Comparison of ENCODE assay signal across 8 cellular contexts in the genomic region with DNA sequence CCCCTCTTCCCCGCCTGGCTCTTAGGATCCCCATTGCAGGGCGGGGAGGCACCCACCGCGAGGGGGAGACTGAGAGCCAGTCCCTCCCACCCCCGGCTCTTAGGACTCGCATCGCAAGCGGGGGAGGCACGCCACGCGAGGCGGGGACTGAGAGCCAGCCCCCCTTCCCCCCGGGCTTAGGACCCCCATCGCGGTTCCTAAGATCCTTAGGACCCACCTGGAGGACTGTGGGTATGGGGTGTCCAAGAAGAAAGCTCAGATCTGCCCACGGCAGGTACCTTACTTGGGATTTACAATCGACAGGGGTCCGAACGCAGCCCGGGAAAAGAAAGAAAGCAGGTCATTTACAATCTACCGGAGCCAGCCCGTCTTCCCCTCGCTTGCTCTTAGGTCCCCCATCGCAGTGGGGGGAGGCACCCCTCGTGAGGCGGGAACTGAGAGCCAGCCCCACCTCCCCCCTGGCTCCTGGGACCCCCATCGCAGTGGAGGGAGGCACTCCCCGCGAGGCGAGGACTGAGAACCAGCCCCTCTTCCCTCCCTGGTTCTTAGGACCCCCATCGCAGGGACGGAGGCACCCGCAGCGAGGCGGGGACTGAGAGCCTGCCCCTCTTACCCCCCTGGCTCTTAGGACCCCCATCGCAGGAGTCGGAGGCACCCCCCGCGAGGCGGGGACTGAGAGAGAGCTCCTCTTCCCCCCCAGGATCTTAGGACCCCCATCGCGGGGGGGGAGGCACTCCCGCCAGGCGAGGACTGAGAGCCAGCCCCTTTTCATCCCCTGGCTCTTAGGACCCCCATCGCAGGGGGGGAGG. TPM values are rescaled to one million over a fixed set of nuclear protein-coding genes. Genes with fewer than 3 reads are reported as not detected.
DNase-seq lines count a peak whose midpoint lies in the region; ATAC-seq and TF ChIP-seq lines count a peak whose summit lies in the region.

No MANE protein-coding gene starts in this region.

- H3K9me3 ChIP-seq in OCI-LY3 (ENCODE audit: insufficient read depth, low read length) (no peaks in the 10 kb centered on the region), cardiac muscle cell (ENCODE audit: low read depth) (no peaks in the 10 kb centered on the region)

- H3K4me1 ChIP-seq in OCI-LY3 (ENCODE audit: low read length): 0 out of 2 replicates have a peak, but pooled peaks cover 3% of the 10 kb centered on the region
- H3K4me1 ChIP-seq in cardiac muscle cell (ENCODE audit: low read depth): no peaks in the 10 kb centered on the region
- peaks cover 5% of the 10 kb centered on the region for H3K4me1 ChIP-seq in rectal smooth muscle tissue (ENCODE audit: control insufficient read depth, insufficient read depth, low read length)

- H3K4me3 ChIP-seq in OCI-LY3 (ENCODE audit: low read length) (peak overlapping the region; percentile 93), cardiac muscle cell (peak overlapping the region; percentile 30), rectal smooth muscle tissue (ENCODE audit: low read length) (peak overlapping the region; percentile 65)

- H3K36me3 ChIP-seq in OCI-LY3 (replicated peaks; ENCODE audit: low read depth, low read length) (no peaks in the 10 kb centered on the region), cardiac muscle cell (no peaks in the 10 kb centered on the region), rectal smooth muscle tissue (ENCODE audit: control insufficient read depth, insufficient read depth, low read length) (no peaks in the 10 kb centered on the region)

- H3K27me3 ChIP-seq in OCI-LY3 (ENCODE audit: low read depth, low read length) (no peaks in the 10 kb centered on the region), cardiac muscle cell (peaks cover 42% of the 10 kb centered on the region), rectal smooth muscle tissue (ENCODE audit: control insufficient read depth, insufficient read depth, low read length) (peaks cover 18% of the 10 kb centered on the region)

- TF ChIP-seq CTCF in OCI-LY3 (IDR thresholded peaks at IDR 0.05; ENCODE audit: low read depth, low read length) (peak; percentile 63), cardiac muscle cell (IDR thresholded peaks at IDR 0.05; ENCODE audit: low read depth, low read length) (peak; percentile 68)

- peak overlapping the region; percentile 98 for H3K4me2 ChIP-seq in OCI-LY3 (ENCODE audit: low read length)

- H3K79me2 ChIP-seq in OCI-LY3 (ENCODE audit: low read length): no peaks in the 10 kb centered on the region

- DNase-seq in NCI-H524 (lab: John Stamatoyannopoulos, UW): peak; percentile 63 to 82
- DNase-seq in NCI-H524 treated with DMSO at 0.1 percent for 48 hours (lab: John Stamatoyannopoulos, UW): no peak
- DNase-seq in activated effector memory CD4-positive, alpha-beta T cell treated with Interleukin-2 at 50 U/mL for 16 hours: peak; percentile 38
- peak; percentile 40 to 74 for DNase-seq in cardiac muscle cell (ENCODE audit: low read depth in 1 of 2, low spot score in 1 of 2)

- H3K9ac ChIP-seq in OCI-LY3 (ENCODE audit: low read length): peak overlapping the region; percentile 79
- no peak overlapping the region for H3K9ac ChIP-seq in rectal smooth muscle tissue (ENCODE audit: low read length)

- peak overlapping the region; percentile 78 for H2AFZ ChIP-seq in OCI-LY3 (ENCODE audit: low read depth, low read length)

- H3K27ac ChIP-seq in OCI-LY3 (ENCODE audit: low read length) (no peak overlapping the region), cardiac muscle cell (no peak overlapping the region), rectal smooth muscle tissue (ENCODE audit: low read depth, low read length) (no peak overlapping the region)

- ATAC-seq in HG03066 (IDR thresholded peaks at IDR 0.05; ENCODE audit: low read depth, unreplicated experiment): peak; percentile 67
- ATAC-seq in HG03571 (IDR thresholded peaks at IDR 0.05; ENCODE audit: unreplicated experiment): no peak

- no peaks in the 10 kb centered on the region for H4K20me1 ChIP-seq in OCI-LY3 (ENCODE audit: insufficient read depth, low read length)

RNA-seq across cellular contexts. Expression of a gene that starts 43.7 kb away (rescaled TPM):
- total RNA-seq in cardiac muscle cell: 27.7 and 46.0 TPM in 2 replicates
- 41.8 and 56.4 TPM in 2 replicates for polyA plus RNA-seq in cardiac muscle cell

Comparison
In these comparisons a context has a peak if more than half of its experiments do, and no peak if none do; other contexts are left out.
1. H3K4me3 ChIP-seq: peak in every context shown above with its lines; median percentile 93 in OCI-LY3; 65 in rectal smooth muscle tissue; 30 in cardiac muscle cell.